11 cellular contexts compared by ENCODE assay signal in genomic region chr21:42125571-42126544, GRCh38. TPM values are rescaled to one million over a fixed set of nuclear protein-coding genes. Genes with fewer than 3 reads are reported as not detected.
A peak's percentile ranks its signal among the peaks of the same experiment; 100 is the strongest.
DNase-seq lines count a peak whose midpoint lies in the region; ATAC-seq and TF ChIP-seq lines count a peak whose summit lies in the region.
"Had no signal": no experiment of that assay in that cellular context is flagged by ENCODE, and none has a peak within 500 bp of the region (broad histone marks: within the 10 kb centered on the region; RNA-seq: fewer than 3 reads in every experiment).

No MANE protein-coding gene starts in this region.

- intact Hi-C loops in lower lobe of right lung (cut with DNase I) (no loop called here), dorsolateral prefrontal cortex (cut with DNase I) (no loop called here)

- H3K9me3 ChIP-seq in lower lobe of right lung, result no peaks in the 10 kb centered on the region
- H3K9me3 ChIP-seq: neutrophil had no signal

- H3K9me3 Mint-ChIP-seq in WTC11, result no peaks in the 10 kb centered on the region

- CTCF ChIA-PET in WTC11 (lab: Charles Lee), result interaction anchor here (0.6 to 5.6 kb wide), 13 partner anchors 9 to 513 kb away, joined by 3 to 40 read pairs (median 3); no protein-coding TSS in a partner anchor

- H3K4me3 ChIP-seq in lower lobe of right lung, result no peak overlapping the region
- no peak overlapping the region for H3K4me3 ChIP-seq in dorsolateral prefrontal cortex

- H3K27ac ChIP-seq in lower lobe of right lung (no peak overlapping the region), dorsolateral prefrontal cortex (no peak overlapping the region)
- H3K27ac ChIP-seq: neutrophil had no signal

- POLR2A ChIA-PET in WTC11 (lab: Charles Lee), result no interaction called here

- H3K27me3 ChIP-seq in lower lobe of right lung (ENCODE audit: low read depth) (peaks cover 18% of the 10 kb centered on the region), dorsolateral prefrontal cortex (peaks cover 0 to 5% (median 0%) of the 10 kb centered on the region in 45 donors)

- ATAC-seq in WTC11 (peak; percentile 60; the same call in 1 of the 2 replicates), lower lobe of right lung (peak; percentile 80 to 84), HG02798 (IDR thresholded peaks at IDR 0.05; ENCODE audit: poor library complexity, unreplicated experiment) (no peak), HG03354 (IDR thresholded peaks at IDR 0.05; ENCODE audit: poor library complexity, severe bottlenecking, unreplicated experiment) (no peak)

- H3K27me3 Mint-ChIP-seq in WTC11 (ENCODE audit: low read depth), result no peaks in the 10 kb centered on the region

- H3K4me1 ChIP-seq in lower lobe of right lung, result peaks cover 5% of the 10 kb centered on the region

- no peak overlapping the region for H3K4me3 Mint-ChIP-seq in WTC11

- H3K27ac Mint-ChIP-seq in WTC11, result no peak overlapping the region

- TF ChIP-seq CTCF in LNCAP (IDR thresholded peaks at IDR 0.05) (peak; percentile 51), WTC11 (IDR thresholded peaks at IDR 0.05) (no peak), lower lobe of right lung (IDR thresholded peaks at IDR 0.05) (peak; percentile 33), dorsolateral prefrontal cortex (IDR thresholded peaks at IDR 0.05 in 54 of 56, conservative IDR thresholded peaks at IDR 0.05 in 2 of 56; ENCODE audit: low read depth in 1 of 56, partially characterized antibody in 56 of 56) (no peak)

- peaks cover 5% of the 10 kb centered on the region for H3K4me1 Mint-ChIP-seq in WTC11

- no peaks in the 10 kb centered on the region for H3K36me3 Mint-ChIP-seq in WTC11

- DNase-seq in DMS53 (lab: John Stamatoyannopoulos, UW) (peak; percentile 91), WTC11 (ENCODE audit: low spot score) (peak; percentile 29), lower lobe of right lung (no peak), dorsolateral prefrontal cortex (no peak), nucleus accumbens (lab: John Stamatoyannopoulos, UW) (no peak)
- DNase-seq: anterior cingulate cortex had no signal

- no peaks in the 10 kb centered on the region for H3K36me3 ChIP-seq in lower lobe of right lung
- H3K36me3 ChIP-seq: neutrophil had no signal

TF ChIP-seq in WTC11, 78 proteins besides CTCF, POLR2A, EP300 and RAD21:
- TF ChIP-seq, protein P1, sequence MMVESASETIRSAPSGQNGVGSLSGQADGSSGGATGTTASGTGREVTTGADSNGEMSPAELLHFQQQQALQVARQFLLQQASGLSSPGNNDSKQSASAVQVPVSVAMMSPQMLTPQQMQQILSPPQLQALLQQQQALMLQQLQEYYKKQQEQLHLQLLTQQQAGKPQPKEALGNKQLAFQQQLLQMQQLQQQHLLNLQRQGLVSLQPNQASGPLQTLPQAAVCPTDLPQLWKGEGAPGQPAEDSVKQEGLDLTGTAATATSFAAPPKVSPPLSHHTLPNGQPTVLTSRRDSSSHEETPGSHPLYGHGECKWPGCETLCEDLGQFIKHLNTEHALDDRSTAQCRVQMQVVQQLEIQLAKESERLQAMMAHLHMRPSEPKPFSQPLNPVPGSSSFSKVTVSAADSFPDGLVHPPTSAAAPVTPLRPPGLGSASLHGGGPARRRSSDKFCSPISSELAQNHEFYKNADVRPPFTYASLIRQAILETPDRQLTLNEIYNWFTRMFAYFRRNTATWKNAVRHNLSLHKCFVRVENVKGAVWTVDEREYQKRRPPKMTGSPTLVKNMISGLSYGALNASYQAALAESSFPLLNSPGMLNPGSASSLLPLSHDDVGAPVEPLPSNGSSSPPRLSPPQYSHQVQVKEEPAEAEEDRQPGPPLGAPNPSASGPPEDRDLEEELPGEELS (CRISPR knock-in tag; IDR thresholded peaks at IDR 0.05), result no peak
- TF ChIP-seq FOXK1 (CRISPR knock-in tag; IDR thresholded peaks at IDR 0.05) (no peak), ZNF423 (CRISPR knock-in tag; IDR thresholded peaks at IDR 0.05) (0 out of 2 replicates have a peak, but pooled peaks have one; percentile 3), ZNF263 (CRISPR knock-in tag; IDR thresholded peaks at IDR 0.05; ENCODE audit: low read depth) (no peak)

RNA-seq across cellular contexts. Expression of gene UMODL1, which starts 54.7 kb away (rescaled TPM):
- total RNA-seq in WTC11 (2021) (0.11 TPM in 1 of 3 replicates, not detected in the others), lower lobe of right lung (0.50 TPM), dorsolateral prefrontal cortex (1 to 10 TPM in 29 of 120 experiments, under 1 TPM in 86, not detected in 5; 0.11 to 2.3 (median 0.59) TPM)
- total RNA-seq: urinary bladder had no signal

Comparison
In these comparisons a context has a peak if more than half of its experiments do, and no peak if none do; other contexts are left out.
1. DNase-seq: peak in DMS53 (single experiment) and WTC11 (single experiment); none in lower lobe of right lung (single experiment), dorsolateral prefrontal cortex (0 of 10) and nucleus accumbens (0 of 56).
2. CTCF ChIP-seq: peak in LNCAP (single experiment) and lower lobe of right lung (single experiment); none in WTC11 (single experiment) and dorsolateral prefrontal cortex (0 of 56).
3. ATAC-seq: peak in WTC11 (single experiment) and lower lobe of right lung (2 of 2); none in HG02798 (single experiment) and HG03354 (single experiment).